ENCODE assay signal across 17 cellular contexts in genomic region chr1:6091823-6092109, GRCh38. TPM values are rescaled to one million over a fixed set of nuclear protein-coding genes. Genes with fewer than 3 reads are reported as not detected.
A peak's percentile ranks its signal among the peaks of the same experiment; 100 is the strongest.
DNase-seq lines count a peak whose midpoint lies in the region; ATAC-seq and TF ChIP-seq lines count a peak whose summit lies in the region.
"Had no signal": no experiment of that assay in that cellular context is flagged by ENCODE, and none has a peak within 500 bp of the region (broad histone marks: within the 10 kb centered on the region; RNA-seq: fewer than 3 reads in every experiment).

No MANE protein-coding gene starts in this region.

- H3K9me3 ChIP-seq in BLaER1 (no peaks in the 10 kb centered on the region), lower lobe of right lung (no peaks in the 10 kb centered on the region), tibial artery (no peaks in the 10 kb centered on the region)
- H3K9me3 ChIP-seq in BLaER1 treated with 17β-estradiol and CSF1 and Interleukin-3, amounts not matched to agents 10 nM and 100 nM (replicated peaks in 1 of 11) = no peaks in the 10 kb centered on the region

- peaks cover 50% of the 10 kb centered on the region for H4K20me1 ChIP-seq in BLaER1
- H4K20me1 ChIP-seq in BLaER1 treated with 17β-estradiol and CSF1 and Interleukin-3, amounts not matched to agents 10 nM and 100 nM = peaks cover 15 to 95% (median 79%) of the 10 kb centered on the region in 11 experiments; a peak in 20 of 22 replicates

- H3K4me1 ChIP-seq in BLaER1 (peaks cover 34% of the 10 kb centered on the region), lower lobe of right lung (no peaks in the 10 kb centered on the region), tibial artery (no peaks in the 10 kb centered on the region)
- H3K4me1 ChIP-seq in BLaER1 treated with 17β-estradiol and CSF1 and Interleukin-3, amounts not matched to agents 10 nM and 100 nM = peaks cover 0 to 35% (median 27%) of the 10 kb centered on the region in 10 experiments; a peak in 16 of 20 replicates

- TF ChIP-seq CTCF in lower lobe of right lung (IDR thresholded peaks at IDR 0.05) (no peak), tibial artery (IDR thresholded peaks at IDR 0.05) (no peak)

- intact Hi-C loops in lower lobe of right lung (cut with DNase I) = no loop called here
- intact Hi-C loops in tibial artery (cut with DNase I; ENCODE audit: low total_unique reads) = no loop called here

- H3K36me3 ChIP-seq in BLaER1 (peaks cover 76% of the 10 kb centered on the region), lower lobe of right lung (peaks cover 38% of the 10 kb centered on the region), tibial artery (no peaks in the 10 kb centered on the region)
- peaks cover 51 to 97% (median 90%) of the 10 kb centered on the region in 11 experiments for H3K36me3 ChIP-seq in BLaER1 treated with 17β-estradiol and CSF1 and Interleukin-3, amounts not matched to agents 10 nM and 100 nM

- H3K4me3 ChIP-seq in BLaER1 (no peak overlapping the region), lower lobe of right lung (no peak overlapping the region), tibial artery (no peak overlapping the region)
- no peak overlapping the region for H3K4me3 ChIP-seq in BLaER1 treated with 17β-estradiol and CSF1 and Interleukin-3, amounts not matched to agents 10 nM and 100 nM
- H3K4me3 ChIP-seq: GM12878, GM23338 had no signal

- peak overlapping the region; percentile 29; the same call in 1 of the 2 replicates for H3K9ac ChIP-seq in BLaER1
- H3K9ac ChIP-seq in BLaER1 treated with 17β-estradiol and CSF1 and Interleukin-3, amounts not matched to agents 10 nM and 100 nM = peak overlapping the region in 4 of 11 experiments; percentile 4 to 58 (median 19); a peak in 4 of 22 replicates

- peak overlapping the region; percentile 67 for H3K4me2 ChIP-seq in BLaER1
- H3K4me2 ChIP-seq in BLaER1 treated with 17β-estradiol and CSF1 and Interleukin-3, amounts not matched to agents 10 nM and 100 nM = peak overlapping the region in 6 of 11 experiments; percentile 35 to 74 (median 66); a peak in 12 of 22 replicates
- H3K4me2 ChIP-seq: GM23338 had no signal

- ATAC-seq in lower lobe of right lung = no peak
- ATAC-seq: GM12878, GM23338, HCT116 had no signal

- H3K27ac ChIP-seq in BLaER1 (peak overlapping the region; percentile 3), lower lobe of right lung (no peak overlapping the region), tibial artery (no peak overlapping the region)
- no peak overlapping the region for H3K27ac ChIP-seq in BLaER1 treated with 17β-estradiol and CSF1 and Interleukin-3, amounts not matched to agents 10 nM and 100 nM

- DNase-seq in lower lobe of right lung (peak; percentile 24), tibial artery (no peak)
- no peak for DNase-seq in activated CD4-positive, alpha-beta T cell treated with anti-CD3 and anti-CD28 coated beads for 4 hours
- DNase-seq in stimulated activated CD4-positive, alpha-beta T cell treated with anti-CD3 and anti-CD28 coated beads, Interleukin-4, amount 100 ng/mL, for 24 hours = no peak
- DNase-seq: CD4-positive, alpha-beta T cell; CD8-positive, alpha-beta memory T cell; DMS 273 treated with DMSO at 0.1 percent for 48 hours; DMS79; EL; GDM1; H9; HFFc6 had no signal

- H3K27me3 ChIP-seq in BLaER1 (no peaks in the 10 kb centered on the region), lower lobe of right lung (ENCODE audit: low read depth) (no peaks in the 10 kb centered on the region), tibial artery (peaks cover 0 to 15% of the 10 kb centered on the region in 2 donors)
- H3K27me3 ChIP-seq in BLaER1 treated with 17β-estradiol and CSF1 and Interleukin-3, amounts not matched to agents 10 nM and 100 nM = no peaks in the 10 kb centered on the region

RNA-seq across cellular contexts. Expression of gene KCNAB2, which starts 46.1 kb away (rescaled TPM):
- 119 TPM for total RNA-seq in lower lobe of right lung
